ENCODE assay signal across 18 cellular contexts in the genomic region with DNA sequence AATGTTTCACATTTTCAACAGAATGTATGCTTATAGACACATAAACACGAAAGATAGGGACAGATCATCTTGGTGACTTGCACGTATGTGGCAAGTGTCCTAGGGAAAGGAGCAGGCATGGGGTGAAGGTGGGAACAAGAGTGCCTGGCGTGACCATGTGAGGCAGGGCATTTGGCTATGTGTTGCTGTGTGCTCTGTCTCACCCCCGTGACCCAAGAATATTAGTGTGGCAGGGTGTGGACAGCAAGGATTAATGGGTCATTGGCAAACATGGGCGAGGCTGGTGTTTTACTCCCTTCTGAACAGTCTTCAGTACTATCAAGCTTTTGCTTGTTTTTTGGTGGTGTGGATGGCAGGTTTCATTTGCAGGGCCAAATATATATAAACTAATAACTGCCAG. TPM values are rescaled to one million over a fixed set of nuclear protein-coding genes. Genes with fewer than 3 reads are reported as not detected.
DNase-seq lines count a peak whose midpoint lies in the region; ATAC-seq, FAIRE-seq and TF ChIP-seq lines count a peak whose summit lies in the region.
"Had no signal": no experiment of that assay in that cellular context is flagged by ENCODE, and none has a peak within 500 bp of the region (broad histone marks: within the 10 kb centered on the region; RNA-seq: fewer than 3 reads in every experiment).

No MANE protein-coding gene starts in this region.

- H3K4me1 ChIP-seq in mucosa of descending colon (ENCODE audit: low read depth) (peaks cover 22% of the 10 kb centered on the region), small intestine (ENCODE audit: control insufficient read depth in 2 of 2, insufficient read depth in 1 of 2, low read depth in 1 of 2, low read length in 1 of 2) (peaks cover 2 to 3% of the 10 kb centered on the region in 2 donors)
- H3K4me1 ChIP-seq: parathyroid adenoma had no signal

- DNase-seq in HTR-8/SVneo (ENCODE audit: insufficient read length, low spot score) = no peak
- DNase-seq in SW480 (ENCODE audit: low spot score) = peak; percentile 26
- DNase-seq in mucosa of descending colon = peak; percentile 59 to 69 (median 61)
- DNase-seq in small intestine = peak; percentile 90
- DNase-seq: activated CD8-positive, alpha-beta memory T cell treated with anti-CD3 and anti-CD28 coated beads, Interleukin-2, amount 10 ng/mL, durations not matched to agents 7 days and 5 days; activated naive CD4-positive, alpha-beta T cell; foreskin melanocyte; HCEC 1CT; kidney glomerular epithelial cell; NCI-H2081 treated with DMSO at 0.1 percent for 48 hours; SJCRH30; stimulated activated CD4-positive, alpha-beta T cell treated with anti-CD3 and anti-CD28 coated beads, Interleukin-2, amount 100 ng/mL, for 48 hours had no signal

- H3K9me3 ChIP-seq in mucosa of descending colon (no peaks in the 10 kb centered on the region), small intestine (ENCODE audit: control insufficient read depth, low read depth) (no peaks in the 10 kb centered on the region)
- H3K9me3 ChIP-seq: SJCRH30 had no signal

- peaks cover 0 to 2% of the 10 kb centered on the region in 2 donors for H3K27me3 ChIP-seq in small intestine (ENCODE audit: control insufficient read depth in 2 of 2, insufficient read depth in 2 of 2, low read length in 2 of 2)
- H3K27me3 ChIP-seq: SJCRH30 had no signal

- intact Hi-C loops in mucosa of descending colon (cut with DNase I, micrococcal nuclease) = no loop called here

- H3K4me3 ChIP-seq in mucosa of descending colon (no peak overlapping the region), small intestine (ENCODE audit: low read depth in 1 of 2, low read length in 2 of 2) (no peak overlapping the region)
- H3K4me3 ChIP-seq: SJCRH30 had no signal

- no peaks in the 10 kb centered on the region for H3K36me3 ChIP-seq in mucosa of descending colon (ENCODE audit: low read depth)
- no peaks in the 10 kb centered on the region for H3K36me3 ChIP-seq in small intestine (ENCODE audit: control insufficient read depth in 2 of 2, insufficient read depth in 2 of 2, low read length in 2 of 2)
- H3K36me3 ChIP-seq: SJCRH30 had no signal

- WGBS in small intestine, 3 donors = 26 to 68% (median 47%) methylated on average over 5 of the region's 5 CpGs

- no peak for TF ChIP-seq CTCF in mucosa of descending colon (IDR thresholded peaks at IDR 0.05)

- peak; percentile 52 for ATAC-seq in mucosa of descending colon
- no peak for ATAC-seq in HG03460 (IDR thresholded peaks at IDR 0.05; ENCODE audit: unreplicated experiment)
- no peak for ATAC-seq in HG03097 (IDR thresholded peaks at IDR 0.05; ENCODE audit: low FRiP score, unreplicated experiment)
- ATAC-seq in HG02981 (IDR thresholded peaks at IDR 0.05; ENCODE audit: unreplicated experiment) = no peak

- FAIRE-seq in HTR-8/SVneo (lab: Jason Lieb, UNC) = peak; percentile 71
- FAIRE-seq in small intestine (lab: Jason Lieb, UNC) = no peak
- FAIRE-seq: colon had no signal

- peak overlapping the region; percentile 58 to 76 for H3K27ac ChIP-seq in small intestine (ENCODE audit: low read depth in 1 of 2, low read length in 1 of 2)
- H3K27ac ChIP-seq: parathyroid adenoma, SJCRH30 had no signal

RNA-seq across cellular contexts. Expression of a gene that starts 1.3 kb away (rescaled TPM):
- total RNA-seq in mucosa of descending colon = 1 to 10 TPM; 1.2 to 2.8 (median 2.7) TPM
- 1 to 10 TPM in 1 of 3 donors, under 1 TPM in 1, not detected in 1; 0.51 to 1.4 TPM for polyA plus RNA-seq in small intestine
- total RNA-seq: activated CD8-positive, alpha-beta memory T cell treated with anti-CD3 and anti-CD28 coated beads, Interleukin-2, amount 10 ng/mL, durations not matched to agents 7 days and 5 days; SJCRH30; skeletal muscle tissue had no signal
